Comparison of ENCODE assay signal across 1 cellular context in the genomic region with DNA sequence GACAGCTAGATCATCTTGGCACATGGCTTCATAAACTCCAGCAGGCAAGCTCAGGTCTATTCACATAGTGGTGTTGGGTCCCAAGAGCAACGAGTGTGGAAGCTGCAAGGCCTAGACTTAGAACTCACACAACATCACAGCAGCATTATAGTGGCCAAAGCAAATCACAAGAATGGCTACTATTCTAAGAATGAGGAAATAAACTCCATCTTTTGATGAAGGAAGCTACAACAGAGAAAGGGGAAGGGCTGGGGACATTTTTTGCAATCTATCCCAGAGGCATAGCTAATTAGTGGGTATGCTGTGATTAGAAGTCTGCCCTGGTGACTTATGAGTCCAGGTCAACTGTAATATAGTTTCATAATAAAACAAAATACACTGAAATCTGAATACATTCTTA.
TF ChIP-seq lines count a peak whose summit lies in the region.

No MANE protein-coding gene starts in this region.

TF ChIP-seq in HepG2, 621 proteins besides CTCF, POLR2A, EP300 and RAD21 (continued from another document):
- TF ChIP-seq BCL6 (CRISPR knock-in tag; IDR thresholded peaks at IDR 0.05) (no peak), ZBTB8A (CRISPR knock-in tag; IDR thresholded peaks at IDR 0.05; ENCODE audit: borderline replicate concordance, low read depth) (no peak), ELF1 (CRISPR knock-in tag; IDR thresholded peaks at IDR 0.05) (no peak), MYNN (CRISPR knock-in tag; IDR thresholded peaks at IDR 0.05; ENCODE audit: low read depth) (no peak), ELF3 (CRISPR knock-in tag; IDR thresholded peaks at IDR 0.05) (peak; percentile 76), SIN3B (IDR thresholded peaks at IDR 0.05; ENCODE audit: low read length) (no peak), GTF3A (CRISPR knock-in tag; conservative IDR thresholded peaks at IDR 0.05) (no peak)
- TF ChIP-seq, protein P1, sequence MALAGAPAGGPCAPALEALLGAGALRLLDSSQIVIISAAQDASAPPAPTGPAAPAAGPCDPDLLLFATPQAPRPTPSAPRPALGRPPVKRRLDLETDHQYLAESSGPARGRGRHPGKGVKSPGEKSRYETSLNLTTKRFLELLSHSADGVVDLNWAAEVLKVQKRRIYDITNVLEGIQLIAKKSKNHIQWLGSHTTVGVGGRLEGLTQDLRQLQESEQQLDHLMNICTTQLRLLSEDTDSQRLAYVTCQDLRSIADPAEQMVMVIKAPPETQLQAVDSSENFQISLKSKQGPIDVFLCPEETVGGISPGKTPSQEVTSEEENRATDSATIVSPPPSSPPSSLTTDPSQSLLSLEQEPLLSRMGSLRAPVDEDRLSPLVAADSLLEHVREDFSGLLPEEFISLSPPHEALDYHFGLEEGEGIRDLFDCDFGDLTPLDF (CRISPR knock-in tag; IDR thresholded peaks at IDR 0.05) = no peak
- TF ChIP-seq, protein P2, sequence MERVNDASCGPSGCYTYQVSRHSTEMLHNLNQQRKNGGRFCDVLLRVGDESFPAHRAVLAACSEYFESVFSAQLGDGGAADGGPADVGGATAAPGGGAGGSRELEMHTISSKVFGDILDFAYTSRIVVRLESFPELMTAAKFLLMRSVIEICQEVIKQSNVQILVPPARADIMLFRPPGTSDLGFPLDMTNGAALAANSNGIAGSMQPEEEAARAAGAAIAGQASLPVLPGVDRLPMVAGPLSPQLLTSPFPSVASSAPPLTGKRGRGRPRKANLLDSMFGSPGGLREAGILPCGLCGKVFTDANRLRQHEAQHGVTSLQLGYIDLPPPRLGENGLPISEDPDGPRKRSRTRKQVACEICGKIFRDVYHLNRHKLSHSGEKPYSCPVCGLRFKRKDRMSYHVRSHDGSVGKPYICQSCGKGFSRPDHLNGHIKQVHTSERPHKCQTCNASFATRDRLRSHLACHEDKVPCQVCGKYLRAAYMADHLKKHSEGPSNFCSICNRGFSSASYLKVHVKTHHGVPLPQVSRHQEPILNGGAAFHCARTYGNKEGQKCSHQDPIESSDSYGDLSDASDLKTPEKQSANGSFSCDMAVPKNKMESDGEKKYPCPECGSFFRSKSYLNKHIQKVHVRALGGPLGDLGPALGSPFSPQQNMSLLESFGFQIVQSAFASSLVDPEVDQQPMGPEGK (CRISPR knock-in tag; IDR thresholded peaks at IDR 0.05) = no peak
- TF ChIP-seq, protein P3, sequence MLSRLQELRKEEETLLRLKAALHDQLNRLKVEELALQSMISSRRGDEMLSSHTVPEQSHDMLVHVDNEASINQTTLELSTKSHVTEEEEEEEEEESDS (CRISPR knock-in tag; IDR thresholded peaks at IDR 0.05; ENCODE audit: borderline replicate concordance) = no peak
